In genomic region chr1:16068356-16069270, GRCh38 we compare ENCODE assay signal across 13 cellular contexts. TPM values are rescaled to one million over a fixed set of nuclear protein-coding genes. Genes with fewer than 3 reads are reported as not detected.
DNase-seq lines count a peak whose midpoint lies in the region; ATAC-seq and TF ChIP-seq lines count a peak whose summit lies in the region.
"Had no signal": no experiment of that assay in that cellular context is flagged by ENCODE, and none has a peak within 500 bp of the region (broad histone marks: within the 10 kb centered on the region; RNA-seq: fewer than 3 reads in every experiment).

No MANE protein-coding gene starts in this region.

- H3K4me2 ChIP-seq in PC-3 (ENCODE audit: low read length): no peak overlapping the region

- no peak overlapping the region for H2AFZ ChIP-seq in PC-3 (ENCODE audit: low read length)

- DNase-seq in Ammon's horn (ENCODE audit: low spot score) (peak; percentile 66), PC-3 (no peak), foreskin fibroblast (peak; percentile 44 to 74), myocyte (ENCODE audit: low read depth) (peak; percentile 88), 8988T (no peak)
- no peak for DNase-seq in activated CD4-positive, alpha-beta T cell treated with anti-CD3 and anti-CD28 coated beads, Interleukin-2, amount 50 U/mL, for 1 hour
- DNase-seq: activated gamma-delta T cell; CD8-positive, alpha-beta T cell; effector memory CD4-positive, alpha-beta T cell; Peyer's patch had no signal

- no peak overlapping the region for H3K27ac ChIP-seq in PC-3 (ENCODE audit: low read length)

- H3K9me3 ChIP-seq in PC-3 (ENCODE audit: low read length): no peaks in the 10 kb centered on the region
- H3K9me3 ChIP-seq: Peyer's patch had no signal

- no peaks in the 10 kb centered on the region for H4K20me1 ChIP-seq in PC-3 (ENCODE audit: low read length)

- H3K27me3 ChIP-seq in PC-3 (ENCODE audit: low read length): no peaks in the 10 kb centered on the region
- H3K27me3 ChIP-seq: Peyer's patch had no signal

- no peaks in the 10 kb centered on the region for H3K79me2 ChIP-seq in PC-3 (ENCODE audit: low read length)

- intact Hi-C loops in PC-3 (cut with micrococcal nuclease): no loop called here

- no peaks in the 10 kb centered on the region for H3F3A ChIP-seq in PC-3 (ENCODE audit: low read length, unreplicated experiment)

- TF ChIP-seq CTCF in PC-3 (conservative IDR thresholded peaks at IDR 0.05; ENCODE audit: low read depth, low read length) (no peak), foreskin fibroblast (IDR thresholded peaks at IDR 0.05; ENCODE audit: low read depth, low read length) (no peak)

- ATAC-seq in PC-3: peak; percentile 37
- no peak for ATAC-seq in HG03378 (IDR thresholded peaks at IDR 0.05; ENCODE audit: unreplicated experiment)
- ATAC-seq in GM21423 (IDR thresholded peaks at IDR 0.05; ENCODE audit: unreplicated experiment): no peak
- ATAC-seq: CD8-positive, alpha-beta T cell had no signal

- POLR2A ChIA-PET in PC-3 (lab: Charles Lee; ENCODE audit: unreplicated experiment): no interaction called here

- H3K4me1 ChIP-seq in PC-3 (ENCODE audit: insufficient read depth, low read length): no peaks in the 10 kb centered on the region

- no peaks in the 10 kb centered on the region for H3K36me3 ChIP-seq in PC-3 (ENCODE audit: low read depth, low read length)
- H3K36me3 ChIP-seq: Peyer's patch had no signal

- BruUV-seq in PC-3 (replicated peaks; lab: Mats Ljungman, UMichigan): no TSS peak

- H3K9me2 ChIP-seq in PC-3 (replicated peaks; ENCODE audit: low read length): no peaks in the 10 kb centered on the region

- CTCF ChIA-PET in PC-3 (lab: Charles Lee): no interaction called here

- no peak overlapping the region for H3K9ac ChIP-seq in PC-3 (ENCODE audit: low read length)

- H3K4me3 ChIP-seq in PC-3 (ENCODE audit: low read length): no peak overlapping the region
- H3K4me3 ChIP-seq in foreskin fibroblast (ENCODE audit: low read depth in 1 of 2, low read length in 2 of 2): no peak overlapping the region
- H3K4me3 ChIP-seq: Peyer's patch had no signal

RNA-seq across cellular contexts. Expression of gene FAM131C, which starts 4.8 kb away (rescaled TPM):
- total RNA-seq in PC-3 (2014; rRNA removed): 7.7 and 9.8 TPM in 2 replicates
- not detected in 2 replicates for total RNA-seq in myocyte
- polyA plus RNA-seq in myocyte (2012): 0.30 TPM
- total RNA-seq: CD8-positive, alpha-beta T cell; urinary bladder had no signal

RNA-seq across cellular contexts. Expression of gene CLCNKB, which starts 25.0 kb away (rescaled TPM):
- total RNA-seq in PC-3 (2014; rRNA removed) (not detected in 2 replicates), myocyte (not detected in 2 replicates)
- polyA plus RNA-seq in myocyte (2012): 0.18 TPM
- total RNA-seq: CD8-positive, alpha-beta T cell; Peyer's patch had no signal

RNA-seq across cellular contexts. Expression of gene CLCNKA, which starts 46.8 kb away (rescaled TPM):
- total RNA-seq in PC-3 (2014; rRNA removed): not detected in 2 replicates
- 0.05 TPM in 1 of 2 replicates, not detected in the other for total RNA-seq in myocyte
- polyA plus RNA-seq in myocyte (2012): 0.06 TPM
- total RNA-seq: CD8-positive, alpha-beta T cell; urinary bladder had no signal

RNA-seq across cellular contexts. Expression of gene HSPB7, which starts 50.8 kb away (rescaled TPM):
- total RNA-seq in PC-3 (2014; rRNA removed) (not detected in 2 replicates), myocyte (38.7 and 94.0 TPM in 2 replicates)
- 95.5 TPM for polyA plus RNA-seq in myocyte (2012)
- total RNA-seq: CD8-positive, alpha-beta T cell had no signal

Comparison
In these comparisons a context has a peak if more than half of its experiments do, and no peak if none do; other contexts are left out.
1. DNase-seq: peak in Ammon's horn (single experiment), foreskin fibroblast (2 of 2) and myocyte (single experiment); none in PC-3 (single experiment), 8988T (single experiment) and activated CD4-positive, alpha-beta T cell treated with anti-CD3 and anti-CD28 coated beads, Interleukin-2, amount 50 U/mL, for 1 hour (single experiment).